Comparison of ENCODE assay signal across 17 cellular contexts in genomic region chr1:9261496-9261895, GRCh38. TPM values are rescaled to one million over a fixed set of nuclear protein-coding genes. Genes with fewer than 3 reads are reported as not detected.
DNase-seq lines count a peak whose midpoint lies in the region; ATAC-seq and TF ChIP-seq lines count a peak whose summit lies in the region.
"Had no signal": no experiment of that assay in that cellular context is flagged by ENCODE, and none has a peak within 500 bp of the region (broad histone marks: within the 10 kb centered on the region; RNA-seq: fewer than 3 reads in every experiment).

No MANE protein-coding gene starts in this region.

- intact Hi-C loops in Panc1 (cut with micrococcal nuclease; ENCODE audit: unreplicated experiment) (no loop called here), tibial artery (cut with DNase I; ENCODE audit: low total_unique reads) (no loop called here)

- CTCF ChIA-PET in Panc1 (lab: Charles Lee) = no interaction called here

- TF ChIP-seq CTCF in H9 (conservative IDR thresholded peaks at IDR 0.05) = no peak
- TF ChIP-seq CTCF in Panc1 (IDR thresholded peaks at IDR 0.05) = no peak
- no peak for TF ChIP-seq CTCF in nephron progenitor cell (IDR thresholded peaks at IDR 0.05)
- TF ChIP-seq CTCF in type B pancreatic cell (conservative IDR thresholded peaks at IDR 0.05) = peak; percentile 16
- TF ChIP-seq CTCF in tibial artery (IDR thresholded peaks at IDR 0.05) = no peak

- H3K9ac ChIP-seq in H9 (ENCODE audit: extremely low read depth, insufficient read length, low read length) = no peak overlapping the region

- no peak overlapping the region for H2BK20ac ChIP-seq in H9 (ENCODE audit: low read depth, low read length, poor library complexity, severe bottlenecking)

- H3K36me3 ChIP-seq in Panc1 (ENCODE audit: control insufficient read depth, insufficient read depth, low read length) (no peaks in the 10 kb centered on the region), tibial artery (peaks cover 31 to 64% (median 44%) of the 10 kb centered on the region in 3 donors)

- H2BK12ac ChIP-seq in H9 (ENCODE audit: insufficient read length, low read depth, low read length) = no peak overlapping the region

- no peaks in the 10 kb centered on the region for H3K23me2 ChIP-seq in H9 (ENCODE audit: insufficient read length, low read depth, low read length, poor library complexity, severe bottlenecking)

- H3K27me3 ChIP-seq in H9 (ENCODE audit: insufficient read depth, low read length) = no peaks in the 10 kb centered on the region
- H3K27me3 ChIP-seq in Panc1 (ENCODE audit: control insufficient read depth, insufficient read depth, low read length) = no peaks in the 10 kb centered on the region
- H3K27me3 ChIP-seq in tibial artery = no peaks in the 10 kb centered on the region

- H3K18ac ChIP-seq in H9 (ENCODE audit: insufficient read length, low read depth, low read length) = no peak overlapping the region

- H2BK15ac ChIP-seq in H9 (ENCODE audit: low read depth, low read length) = no peak overlapping the region

- H3K4me3 ChIP-seq in Panc1 (ENCODE audit: low read depth in 2 of 2, low read length in 2 of 2) = no peak overlapping the region
- no peak overlapping the region for H3K4me3 ChIP-seq in tibial artery

- H3K79me2 ChIP-seq in H9 (ENCODE audit: insufficient read depth, low read length) = no peaks in the 10 kb centered on the region

- no peak overlapping the region; the same call in 1 of the 2 replicates for H3K4ac ChIP-seq in H9 (ENCODE audit: low read depth, low read length)

- no peak overlapping the region for H2BK5ac ChIP-seq in H9 (ENCODE audit: insufficient read length, low read length)

- in situ Hi-C loops in Panc1 (cut with HindIII; ENCODE audit: low pct_unique_long_range_greater_than_20kb, low sequenced_read_pairs) = no loop called here

- no peak overlapping the region for H3K56ac ChIP-seq in H9 (ENCODE audit: insufficient read length, low read depth, low read length)

- H2BK120ac ChIP-seq in H9 (ENCODE audit: low read depth, low read length, poor library complexity, severe bottlenecking) = no peak overlapping the region

- POLR2A ChIA-PET in Panc1 (lab: Charles Lee) = no interaction called here

- H3K4me1 Mint-ChIP-seq in H9 = peaks cover 0 to 11% of the 10 kb centered on the region in 2 experiments; a peak in 2 of 4 replicates
- peaks cover 50% of the 10 kb centered on the region for H3K4me1 Mint-ChIP-seq in nephron progenitor cell
- peaks cover 8% of the 10 kb centered on the region for H3K4me1 Mint-ChIP-seq in type B pancreatic cell (ENCODE audit: unreplicated experiment)

- peaks cover 5% of the 10 kb centered on the region for H3K27me3 Mint-ChIP-seq in H9 (ENCODE audit: low read depth)
- H3K27me3 Mint-ChIP-seq in nephron progenitor cell (ENCODE audit: low read depth, poor library complexity) = no peaks in the 10 kb centered on the region
- peaks cover 7% of the 10 kb centered on the region for H3K27me3 Mint-ChIP-seq in type B pancreatic cell
- H3K27me3 Mint-ChIP-seq: B cell; CD4-positive, alpha-beta T cell had no signal

- H3K4me2 ChIP-seq in H9 (ENCODE audit: insufficient read depth, insufficient read length, low read length) = no peak overlapping the region

- H3K9me3 ChIP-seq in H9 (ENCODE audit: control insufficient read depth, low read depth, low read length) (peaks cover 8% of the 10 kb centered on the region), Panc1 (ENCODE audit: control insufficient read depth, insufficient read depth, low read depth, low read length) (no peaks in the 10 kb centered on the region), tibial artery (no peaks in the 10 kb centered on the region)

- no peaks in the 10 kb centered on the region for H4K20me1 ChIP-seq in H9 (ENCODE audit: control insufficient read depth, insufficient read depth, insufficient read length)

- peaks cover 22 to 40% (median 30%) of the 10 kb centered on the region in 3 experiments for H3K36me3 Mint-ChIP-seq in H9 (ENCODE audit: insufficient read depth in 1 of 3, low read depth in 3 of 3)
- H3K36me3 Mint-ChIP-seq in nephron progenitor cell (ENCODE audit: low read depth) = peaks cover 53% of the 10 kb centered on the region
- H3K36me3 Mint-ChIP-seq in type B pancreatic cell = peaks cover 26% of the 10 kb centered on the region

- peak; percentile 19; the same call in 1 of the 2 replicates for ATAC-seq in Panc1
- ATAC-seq: HepG2 had no signal

- H3K27ac ChIP-seq in H9 (ENCODE audit: insufficient read length, low read depth, low read length) (no peak overlapping the region), Panc1 (ENCODE audit: low read length) (no peak overlapping the region), tibial artery (no peak overlapping the region)

- H4K8ac ChIP-seq in H9 (replicated peaks; ENCODE audit: insufficient read length, low read depth, low read length) = no peak overlapping the region

- no peak overlapping the region for H3T11ph ChIP-seq in H9 (ENCODE audit: low read length)

- peak overlapping the region in 1 of 3 experiments; percentile 71; a peak in 3 of 7 replicates for H3K27ac Mint-ChIP-seq in H9
- H3K27ac Mint-ChIP-seq in nephron progenitor cell = peak overlapping the region; percentile 98
- no peak overlapping the region for H3K27ac Mint-ChIP-seq in type B pancreatic cell
- H3K27ac Mint-ChIP-seq: B cell; CD4-positive, alpha-beta T cell; HFFc6 had no signal

- no peak overlapping the region for H4K5ac ChIP-seq in H9 (ENCODE audit: insufficient read length, low read depth, low read length)

- no peak overlapping the region for H2AK5ac ChIP-seq in H9 (ENCODE audit: insufficient read length, low read length)

- peak overlapping the region; percentile 70 for H4K91ac ChIP-seq in H9 (ENCODE audit: insufficient read length, low read depth, low read length)

- H3K4me1 ChIP-seq in H9 (ENCODE audit: insufficient read depth, low read length) = no peaks in the 10 kb centered on the region
- H3K4me1 ChIP-seq in Panc1 (ENCODE audit: control insufficient read depth, insufficient read depth, low read length) = peaks cover 5% of the 10 kb centered on the region
- peaks cover 0 to 2% (median 0%) of the 10 kb centered on the region in 4 donors for H3K4me1 ChIP-seq in tibial artery

- no peaks in the 10 kb centered on the region for H3K79me1 ChIP-seq in H9 (ENCODE audit: insufficient read depth, low read depth, low read length, poor library complexity, severe bottlenecking)

- H3K4me3 Mint-ChIP-seq in H9 = peak overlapping the region in 1 of 2 experiments; percentile 53; a peak in 1 of 5 replicates
- no peak overlapping the region for H3K4me3 Mint-ChIP-seq in nephron progenitor cell
- H3K4me3 Mint-ChIP-seq in type B pancreatic cell = no peak overlapping the region
- H3K4me3 Mint-ChIP-seq: B cell; CD4-positive, alpha-beta T cell; HFFc6 had no signal

- H3K23ac ChIP-seq in H9 (ENCODE audit: insufficient read length, low read depth, low read length) = no peak overlapping the region

- WGBS in H9 (ENCODE audit: extremely low coverage, insufficient read length, low lambda C conversion rate) = no CpG with 5 or more reads among the region's 8 CpGs

- peaks cover 26 to 29% of the 10 kb centered on the region in 2 experiments for H3K9me3 Mint-ChIP-seq in H9
- peaks cover 29% of the 10 kb centered on the region for H3K9me3 Mint-ChIP-seq in nephron progenitor cell
- peaks cover 5% of the 10 kb centered on the region for H3K9me3 Mint-ChIP-seq in type B pancreatic cell
- H3K9me3 Mint-ChIP-seq: CD4-positive, alpha-beta T cell had no signal

- no TSS peak for BruUV-seq in Panc1 (replicated peaks; lab: Mats Ljungman, UMichigan)

- peak overlapping the region; percentile 13; the same call in 1 of the 2 replicates for H3K14ac ChIP-seq in H9 (ENCODE audit: insufficient read depth, low read length)

- H2AFZ ChIP-seq in H9 (ENCODE audit: low read length) = no peak overlapping the region

- no peak for DNase-seq in H9
- DNase-seq in Panc1 (ENCODE audit: low read depth, low spot score) = no peak
- DNase-seq in nephron progenitor cell = no peak
- no peak for DNase-seq in type B pancreatic cell (ENCODE audit: extremely low spot score, unreplicated experiment)
- no peak for DNase-seq in activated CD4-positive, alpha-beta T cell treated with anti-CD3 and anti-CD28 coated beads for 4 hours
- no peak for DNase-seq in OCI-M1 (lab: John Stamatoyannopoulos, UW)
- DNase-seq in tibial artery = no peak
- DNase-seq: C1 segment of cervical spinal cord; CD4-positive, alpha-beta T cell; DMS153; DMS79 treated with DMSO at 0.1 percent for 48 hours; GDM1; GOT3; HCEC 1CT; HFFc6 had no signal

RNA-seq across cellular contexts. Expression of gene H6PD, which starts 26.9 kb away (rescaled TPM):
- total RNA-seq in H9 (2021) (7.6 and 7.9 TPM in 2 replicates), Panc1 (2021; ENCODE audit: unreplicated experiment) (23.5 TPM), type B pancreatic cell (ENCODE audit: low replicate concordance) (18.7 and 26.1 TPM in 2 replicates)
- 17.7 TPM for polyA plus RNA-seq in Panc1 (2012; ENCODE audit: insufficient read length)

RNA-seq across cellular contexts. Expression of gene SPSB1, which starts 31.2 kb away (rescaled TPM):
- total RNA-seq in H9 (2021) (2.7 and 2.9 TPM in 2 replicates), Panc1 (2021; ENCODE audit: unreplicated experiment) (73.7 TPM), type B pancreatic cell (ENCODE audit: low replicate concordance) (5.6 and 17.4 TPM in 2 replicates)
- 59.2 TPM for polyA plus RNA-seq in Panc1 (2012; ENCODE audit: insufficient read length)
